In genomic region chr13:80109313-80109712, GRCh38 we compare ENCODE assay signal across 1 cellular context.
TF ChIP-seq lines count a peak whose summit lies in the region.

No MANE protein-coding gene starts in this region.

TF ChIP-seq in H1, 55 proteins besides CTCF, POLR2A, EP300 and RAD21 (continued from another document):
- no peak for TF ChIP-seq NRF1 (IDR thresholded peaks at IDR 0.05; ENCODE audit: low read depth, low read length)
